1 cellular context compared by ENCODE assay signal in the genomic region with DNA sequence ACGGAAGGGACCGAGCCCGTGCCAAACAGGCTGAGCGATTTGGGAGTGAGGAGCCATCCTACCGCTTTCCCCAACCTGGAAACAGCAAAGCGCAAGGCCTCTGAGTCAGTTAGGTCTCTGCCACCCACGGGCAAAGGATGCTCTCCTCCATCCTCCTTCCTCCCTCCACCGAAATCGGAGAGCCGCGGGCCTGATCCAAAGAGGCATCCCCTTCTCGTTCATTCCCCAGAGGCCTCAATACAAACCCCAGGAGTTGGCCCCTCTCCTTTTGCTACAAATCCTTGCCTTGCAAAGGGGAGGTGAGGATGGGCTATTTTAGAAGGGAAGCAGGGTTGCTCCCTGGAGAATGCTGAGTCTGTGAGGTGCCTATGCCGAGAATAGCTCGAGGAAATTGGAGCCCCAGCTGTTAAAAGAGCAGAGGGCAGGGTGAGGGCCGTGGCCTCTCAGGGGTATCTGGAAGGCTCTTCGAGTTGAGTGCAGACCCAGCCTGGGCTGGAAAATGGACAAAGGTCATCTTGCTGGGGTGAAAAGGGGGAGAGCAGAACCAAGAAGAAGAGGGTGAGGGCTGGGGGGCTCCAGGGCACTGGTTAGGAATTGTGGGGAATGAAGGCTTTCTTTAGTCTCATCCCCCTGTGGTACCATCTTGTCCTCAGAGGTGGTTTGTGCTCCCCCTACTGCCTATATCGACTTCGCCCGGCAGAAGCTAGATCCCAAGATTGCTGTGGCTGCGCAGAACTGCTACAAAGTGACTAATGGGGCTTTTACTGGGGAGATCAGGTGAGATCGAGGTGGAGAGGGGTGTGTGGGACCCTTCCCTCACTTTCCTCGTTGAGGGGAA.
TF ChIP-seq lines count a peak whose summit lies in the region.

No MANE protein-coding gene starts in this region.

TF ChIP-seq in HCT116, 20 proteins besides CTCF, POLR2A, EP300 and RAD21 (continued from another document):
- TF ChIP-seq ZBTB33 (IDR thresholded peaks at IDR 0.05; ENCODE audit: extremely low read depth, insufficient replicate concordance, low read length) (no peak), JUND (IDR thresholded peaks at IDR 0.05) (no peak), ELF1 (IDR thresholded peaks at IDR 0.05; ENCODE audit: borderline replicate concordance, low read depth) (no peak), SIN3A (IDR thresholded peaks at IDR 0.05; ENCODE audit: low read depth) (no peak), EGR1 (IDR thresholded peaks at IDR 0.05; ENCODE audit: low read depth) (no peak), FOSL1 (IDR thresholded peaks at IDR 0.05; ENCODE audit: low read depth) (no peak), MAX (IDR thresholded peaks at IDR 0.05) (no peak), ZNF274 (IDR thresholded peaks at IDR 0.05; ENCODE audit: low read depth, low read length) (no peak)
